In the genomic region with DNA sequence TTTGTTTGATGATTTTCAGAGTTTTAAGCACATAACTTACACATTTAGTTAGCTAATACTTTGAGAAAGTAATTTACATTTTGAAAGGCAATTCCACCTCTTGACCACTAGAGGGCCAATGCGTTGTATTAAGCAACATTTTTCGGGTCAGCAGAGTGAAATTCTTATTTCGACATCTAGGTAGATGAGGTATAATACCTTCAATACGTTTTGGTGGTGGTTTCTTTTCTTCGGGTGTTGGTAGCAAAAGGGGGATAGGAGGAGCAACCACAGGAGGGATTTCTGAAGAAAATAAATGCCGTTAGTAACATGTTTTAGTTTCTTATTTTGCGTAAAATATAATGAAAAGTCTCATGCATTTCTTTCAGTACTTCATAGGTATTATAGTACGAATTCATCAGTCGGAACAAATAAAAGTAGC, we compare ENCODE assay signal across 7 cellular contexts.
DNase-seq lines count a peak whose midpoint lies in the region; ATAC-seq and TF ChIP-seq lines count a peak whose summit lies in the region.

No MANE protein-coding gene starts in this region.

- H2AFZ ChIP-seq in hepatocyte = no peak overlapping the region

- H3K27me3 ChIP-seq in hepatocyte = no peaks in the 10 kb centered on the region

- no peak overlapping the region for H3K4me3 ChIP-seq in HEK293 (ENCODE audit: low read depth, low read length)
- no peak overlapping the region for H3K4me3 ChIP-seq in hepatocyte

- no peaks in the 10 kb centered on the region for H4K20me1 ChIP-seq in hepatocyte (ENCODE audit: insufficient read depth, poor library complexity, severe bottlenecking)

- ATAC-seq in SK-N-SH treated with all-trans-retinoic acid at 6 μM for 48 hours = 0 out of 3 replicates have a peak, but pooled peaks have one; percentile 47
- ATAC-seq in GM21367 (IDR thresholded peaks at IDR 0.05; ENCODE audit: unreplicated experiment) = no peak

- CTCF ChIA-PET in HEK293 (lab: Yijun Ruan, JAX) = interaction anchor here (0.6 to 2.4 kb wide), 27 partner anchors 9 to 1881 kb away, joined by 3 to 28 read pairs (median 4); no protein-coding TSS in a partner anchor

- DNase-seq in EL (peak; percentile 12), hepatocyte (ENCODE audit: low spot score) (peak; percentile 14), NCI-H146 (lab: John Stamatoyannopoulos, UW) (no peak)
- no peak for DNase-seq in activated CD4-positive, alpha-beta T cell treated with anti-CD3 and anti-CD28 coated beads for 48 hours

- TF ChIP-seq CTCF in HEK293 (tag by site-specific recombination; IDR thresholded peaks at IDR 0.05) = peak; percentile 54
- TF ChIP-seq CTCF in hepatocyte (IDR thresholded peaks at IDR 0.05; ENCODE audit: poor library complexity) = peak; percentile 66

- H3K36me3 ChIP-seq in HEK293 (ENCODE audit: control insufficient read depth in 2 of 2, insufficient read depth in 1 of 2, low read length in 2 of 2) (no peaks in the 10 kb centered on the region), hepatocyte (replicated peaks; ENCODE audit: insufficient read depth, low read depth) (no peaks in the 10 kb centered on the region)

- H3K27ac ChIP-seq in HEK293 (ENCODE audit: extremely low read depth, low read depth, low read length) (no peak overlapping the region), hepatocyte (no peak overlapping the region)

- H3K9me2 ChIP-seq in hepatocyte (replicated peaks; ENCODE audit: insufficient read depth) = no peaks in the 10 kb centered on the region

- H3K9me3 ChIP-seq in HEK293 (ENCODE audit: control insufficient read depth, insufficient read depth, low read depth, low read length) = no peaks in the 10 kb centered on the region
- no peaks in the 10 kb centered on the region for H3K9me3 ChIP-seq in hepatocyte (ENCODE audit: low read depth)

- 61% methylated on average over 9 of the region's 9 CpGs for WGBS in hepatocyte (ENCODE audit: low lambda C conversion rate, missing lambda C conversion rate)

- H3K4me1 ChIP-seq in HEK293 (ENCODE audit: control insufficient read depth, insufficient read depth, low read length) (no peaks in the 10 kb centered on the region), hepatocyte (ENCODE audit: insufficient read depth) (no peaks in the 10 kb centered on the region)

- POLR2A ChIA-PET in HEK293 (lab: Yijun Ruan, JAX) = no interaction called here

- H3K4me2 ChIP-seq in hepatocyte = no peak overlapping the region

- no peaks in the 10 kb centered on the region for H3K79me2 ChIP-seq in hepatocyte

TF ChIP-seq in HEK293, 187 proteins besides CTCF, POLR2A, EP300 and RAD21:
- TF ChIP-seq ZNF664 (tag by site-specific recombination; IDR thresholded peaks at IDR 0.05) (peak; percentile 60), ZNF654 (tag by site-specific recombination; IDR thresholded peaks at IDR 0.05; ENCODE audit: low read depth) (peak; percentile 28; the same call in 1 of the 2 replicates)
- TF ChIP-seq, protein P1, sequence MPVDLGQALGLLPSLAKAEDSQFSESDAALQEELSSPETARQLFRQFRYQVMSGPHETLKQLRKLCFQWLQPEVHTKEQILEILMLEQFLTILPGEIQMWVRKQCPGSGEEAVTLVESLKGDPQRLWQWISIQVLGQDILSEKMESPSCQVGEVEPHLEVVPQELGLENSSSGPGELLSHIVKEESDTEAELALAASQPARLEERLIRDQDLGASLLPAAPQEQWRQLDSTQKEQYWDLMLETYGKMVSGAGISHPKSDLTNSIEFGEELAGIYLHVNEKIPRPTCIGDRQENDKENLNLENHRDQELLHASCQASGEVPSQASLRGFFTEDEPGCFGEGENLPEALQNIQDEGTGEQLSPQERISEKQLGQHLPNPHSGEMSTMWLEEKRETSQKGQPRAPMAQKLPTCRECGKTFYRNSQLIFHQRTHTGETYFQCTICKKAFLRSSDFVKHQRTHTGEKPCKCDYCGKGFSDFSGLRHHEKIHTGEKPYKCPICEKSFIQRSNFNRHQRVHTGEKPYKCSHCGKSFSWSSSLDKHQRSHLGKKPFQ (tag by site-specific recombination; IDR thresholded peaks at IDR 0.05) = no peak

TF ChIP-seq in SK-N-SH treated with all-trans-retinoic acid at 6 μM for 48 hours, 23 proteins besides CTCF, POLR2A, EP300 and RAD21 (continues in another document):
- no peak for TF ChIP-seq CSRNP3 (CRISPR knock-in tag; IDR thresholded peaks at IDR 0.05)
- TF ChIP-seq ZC3H10 (CRISPR knock-in tag; IDR thresholded peaks at IDR 0.05) = no peak
- TF ChIP-seq TOX (CRISPR knock-in tag; IDR thresholded peaks at IDR 0.05; ENCODE audit: borderline replicate concordance) = no peak
- TF ChIP-seq ARNTL (CRISPR knock-in tag; IDR thresholded peaks at IDR 0.05; ENCODE audit: borderline replicate concordance, low read depth) = no peak
- TF ChIP-seq CREB5 (CRISPR knock-in tag; IDR thresholded peaks at IDR 0.05; ENCODE audit: low read depth) = no peak
- TF ChIP-seq ZNF565 (CRISPR knock-in tag; conservative IDR thresholded peaks at IDR 0.05; ENCODE audit: low read depth) = no peak
- no peak for TF ChIP-seq OSR1 (CRISPR knock-in tag; IDR thresholded peaks at IDR 0.05)
- TF ChIP-seq PPARA (CRISPR knock-in tag; IDR thresholded peaks at IDR 0.05; ENCODE audit: borderline replicate concordance) = no peak
- no peak for TF ChIP-seq ZNF8 (CRISPR knock-in tag; IDR thresholded peaks at IDR 0.05)
- TF ChIP-seq BACH2 (CRISPR knock-in tag; IDR thresholded peaks at IDR 0.05; ENCODE audit: borderline replicate concordance) = no peak
- no peak for TF ChIP-seq CSDC2 (CRISPR knock-in tag; IDR thresholded peaks at IDR 0.05)
- TF ChIP-seq, protein P2, sequence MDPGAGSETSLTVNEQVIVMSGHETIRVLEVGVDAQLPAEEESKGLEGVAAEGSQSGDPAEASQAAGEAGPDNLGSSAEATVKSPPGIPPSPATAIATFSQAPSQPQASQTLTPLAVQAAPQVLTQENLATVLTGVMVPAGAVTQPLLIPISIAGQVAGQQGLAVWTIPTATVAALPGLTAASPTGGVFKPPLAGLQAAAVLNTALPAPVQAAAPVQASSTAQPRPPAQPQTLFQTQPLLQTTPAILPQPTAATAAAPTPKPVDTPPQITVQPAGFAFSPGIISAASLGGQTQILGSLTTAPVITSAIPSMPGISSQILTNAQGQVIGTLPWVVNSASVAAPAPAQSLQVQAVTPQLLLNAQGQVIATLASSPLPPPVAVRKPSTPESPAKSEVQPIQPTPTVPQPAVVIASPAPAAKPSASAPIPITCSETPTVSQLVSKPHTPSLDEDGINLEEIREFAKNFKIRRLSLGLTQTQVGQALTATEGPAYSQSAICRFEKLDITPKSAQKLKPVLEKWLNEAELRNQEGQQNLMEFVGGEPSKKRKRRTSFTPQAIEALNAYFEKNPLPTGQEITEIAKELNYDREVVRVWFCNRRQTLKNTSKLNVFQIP (CRISPR knock-in tag; IDR thresholded peaks at IDR 0.05; ENCODE audit: borderline replicate concordance, low read depth) = no peak
- TF ChIP-seq ISL1 (CRISPR knock-in tag; IDR thresholded peaks at IDR 0.05) = no peak
- TF ChIP-seq, protein P3, sequence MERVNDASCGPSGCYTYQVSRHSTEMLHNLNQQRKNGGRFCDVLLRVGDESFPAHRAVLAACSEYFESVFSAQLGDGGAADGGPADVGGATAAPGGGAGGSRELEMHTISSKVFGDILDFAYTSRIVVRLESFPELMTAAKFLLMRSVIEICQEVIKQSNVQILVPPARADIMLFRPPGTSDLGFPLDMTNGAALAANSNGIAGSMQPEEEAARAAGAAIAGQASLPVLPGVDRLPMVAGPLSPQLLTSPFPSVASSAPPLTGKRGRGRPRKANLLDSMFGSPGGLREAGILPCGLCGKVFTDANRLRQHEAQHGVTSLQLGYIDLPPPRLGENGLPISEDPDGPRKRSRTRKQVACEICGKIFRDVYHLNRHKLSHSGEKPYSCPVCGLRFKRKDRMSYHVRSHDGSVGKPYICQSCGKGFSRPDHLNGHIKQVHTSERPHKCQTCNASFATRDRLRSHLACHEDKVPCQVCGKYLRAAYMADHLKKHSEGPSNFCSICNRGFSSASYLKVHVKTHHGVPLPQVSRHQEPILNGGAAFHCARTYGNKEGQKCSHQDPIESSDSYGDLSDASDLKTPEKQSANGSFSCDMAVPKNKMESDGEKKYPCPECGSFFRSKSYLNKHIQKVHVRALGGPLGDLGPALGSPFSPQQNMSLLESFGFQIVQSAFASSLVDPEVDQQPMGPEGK (CRISPR knock-in tag; IDR thresholded peaks at IDR 0.05; ENCODE audit: borderline replicate concordance) = no peak

Comparison
In these comparisons a context has a peak if more than half of its experiments do, and no peak if none do; other contexts are left out.
1. DNase-seq: peak in EL (single experiment) and hepatocyte (single experiment); none in NCI-H146 (single experiment) and activated CD4-positive, alpha-beta T cell treated with anti-CD3 and anti-CD28 coated beads for 48 hours (single experiment).